In the genomic region with DNA sequence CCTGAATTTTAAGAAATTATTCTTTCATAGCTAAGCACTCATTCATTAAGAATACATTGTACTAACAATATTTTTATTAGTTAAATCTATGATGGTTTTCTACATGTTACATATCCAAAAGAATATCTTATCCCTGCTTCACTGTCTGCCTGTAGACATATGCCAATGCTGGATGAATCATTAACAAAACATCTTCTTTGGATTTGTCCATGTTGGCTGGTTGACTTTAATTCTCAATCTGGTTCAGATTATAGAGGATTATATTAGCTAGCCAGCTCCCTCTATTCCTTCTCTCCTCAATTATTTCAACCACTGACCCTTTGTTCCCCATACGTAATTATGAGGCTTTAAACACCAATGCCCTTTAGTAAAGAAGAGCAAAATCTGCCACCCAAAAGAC, we compare ENCODE assay signal across 27 cellular contexts.
"Had no signal": no experiment of that assay in that cellular context is flagged by ENCODE, and none has a peak within 500 bp of the region (broad histone marks: within the 10 kb centered on the region; RNA-seq: fewer than 3 reads in every experiment).

No MANE protein-coding gene starts in this region.

- H3K9me3 ChIP-seq: pancreas, prostate gland, sigmoid colon, stomach, suprapubic skin, tibial nerve had no signal

- H3K4me3 ChIP-seq: pancreas, prostate gland, sigmoid colon, stomach, suprapubic skin, tibial nerve had no signal

- DNase-seq: activated CD4-positive, alpha-beta memory T cell treated with anti-CD3 and anti-CD28 coated beads, Interleukin-2, amount 10 ng/mL, durations not matched to agents 7 days and 5 days; activated CD4-positive, alpha-beta T cell treated with anti-CD3 and anti-CD28 coated beads for 1 hour; activated CD4-positive, alpha-beta T cell treated with anti-CD3 and anti-CD28 coated beads, Interleukin-2, amount 10 ng/mL, durations not matched to agents 7 days and 5 days; activated CD8-positive, alpha-beta memory T cell treated with anti-CD3 and anti-CD28 coated beads, Interleukin-2, amount 50 U/mL, for 48 hours; activated gamma-delta T cell treated with Interleukin-2 at 50 U/mL for 16 hours; activated naive CD4-positive, alpha-beta T cell treated with anti-CD3 and anti-CD28 coated beads, Interleukin-2, amount 50 U/mL, for 16 hours; activated T-cell treated with anti-CD3 and anti-CD28 coated beads, Interleukin-2, amount 50 U/mL, for 4 hours; amygdala; caudate nucleus; cortex of kidney; head of caudate nucleus; hypothalamus; immature natural killer cell; kidney; left colon; midbrain; naive thymus-derived CD4-positive, alpha-beta T cell; pancreas; sigmoid colon; small intestine; stimulated activated naive B cell treated with anti-CD40 and anti-IgM and Interleukin-4, amounts not matched to agents 10 μg/mL and 1 μg/mL and 100 μg/mL, for 72 hours; stomach; T-helper 2 cell had no signal

- H3K27me3 ChIP-seq: pancreas, sigmoid colon, stomach, suprapubic skin, tibial nerve had no signal

- ATAC-seq: activated T-cell treated with anti-CD3 and anti-CD28 coated beads, Interleukin-2, amount 50 U/mL, for 4 hours; activated T-helper 17 cell treated with anti-CD3 and anti-CD28 coated beads, Interleukin-2, amount 50 U/mL, for 72 hours; left colon; naive thymus-derived CD4-positive, alpha-beta T cell; pancreas; stimulated activated naive B cell treated with anti-CD40 and anti-IgM and Interleukin-4, amounts not matched to agents 10 μg/mL and 1 μg/mL and 100 μg/mL, for 72 hours had no signal

- H3K4me1 ChIP-seq: pancreas, prostate gland, sigmoid colon, stomach, suprapubic skin, tibial nerve had no signal

- H3K36me3 ChIP-seq: prostate gland had no signal

- H3K27ac ChIP-seq: pancreas, prostate gland, sigmoid colon, stomach, suprapubic skin, tibial nerve had no signal
